ENCODE assay signal across 15 cellular contexts in genomic region chr6:36927691-36928546, GRCh38. TPM values are rescaled to one million over a fixed set of nuclear protein-coding genes. Genes with fewer than 3 reads are reported as not detected.
A peak's percentile ranks its signal among the peaks of the same experiment; 100 is the strongest.
DNase-seq lines count a peak whose midpoint lies in the region; ATAC-seq and TF ChIP-seq lines count a peak whose summit lies in the region.
"Had no signal": no experiment of that assay in that cellular context is flagged by ENCODE, and none has a peak within 500 bp of the region (broad histone marks: within the 10 kb centered on the region; RNA-seq: fewer than 3 reads in every experiment).

No MANE protein-coding gene starts in this region.

- POLR2A ChIA-PET in HEK293 (lab: Yijun Ruan, JAX): no interaction called here

- H3K4me1 Mint-ChIP-seq in brain: peaks cover 29% of the 10 kb centered on the region

- H3K27me3 ChIP-seq in stomach (no peaks in the 10 kb centered on the region), uterus (no peaks in the 10 kb centered on the region)

- TF ChIP-seq CTCF in HEK293 (tag by site-specific recombination; IDR thresholded peaks at IDR 0.05): no peak
- no peak for TF ChIP-seq CTCF in brain (conservative IDR thresholded peaks at IDR 0.05)
- TF ChIP-seq CTCF in stomach (IDR thresholded peaks at IDR 0.05): no peak
- TF ChIP-seq CTCF in uterus (IDR thresholded peaks at IDR 0.05): no peak

- ATAC-seq in HG02588 (IDR thresholded peaks at IDR 0.05; ENCODE audit: unreplicated experiment): no peak

- CTCF ChIA-PET in HEK293 (lab: Yijun Ruan, JAX): interaction anchor here (1.4 to 1.5 kb wide), 2 partner anchors 42 to 90 kb away, joined by 4 read pairs; partner anchors contain the start of gene C6orf89

- intact Hi-C loops in stomach (cut with DNase I; ENCODE audit: low total_unique reads) (no loop called here), uterus (cut with DNase I; ENCODE audit: low total_unique reads) (no loop called here)

- H3K9me3 Mint-ChIP-seq in brain: no peaks in the 10 kb centered on the region
- H3K9me3 Mint-ChIP-seq: CD8-positive, alpha-beta memory T cell had no signal

- H3K27ac Mint-ChIP-seq in brain: peak overlapping the region in 3 of 5 experiments; percentile 19 to 73 (median 41)

- TF ChIP-seq POLR2A in stomach (IDR thresholded peaks at IDR 0.05) (no peak), uterus (IDR thresholded peaks at IDR 0.05) (no peak)

- no peak for TF ChIP-seq EP300 in stomach (IDR thresholded peaks at IDR 0.05)

- H3K9me3 ChIP-seq in HEK293 (ENCODE audit: control insufficient read depth, insufficient read depth, low read depth, low read length): no peaks in the 10 kb centered on the region
- H3K9me3 ChIP-seq in stomach: no peaks in the 10 kb centered on the region
- H3K9me3 ChIP-seq in uterus: no peaks in the 10 kb centered on the region

- H3K36me3 Mint-ChIP-seq in brain: peaks cover 10% of the 10 kb centered on the region

- H3K27ac ChIP-seq in HEK293 (ENCODE audit: extremely low read depth, low read depth, low read length): no peak overlapping the region
- H3K27ac ChIP-seq in stomach: peak overlapping the region in 3 of 5 donors; percentile 22 to 47 (median 30)
- H3K27ac ChIP-seq in uterus: peak overlapping the region in 1 of 2 donors; percentile 18
- H3K27ac ChIP-seq: epithelial cell of prostate, WERI-Rb-1 had no signal

- H3K4me3 ChIP-seq in HEK293 (ENCODE audit: low read depth, low read length) (no peak overlapping the region), stomach (no peak overlapping the region), uterus (no peak overlapping the region)

- H3K4me1 ChIP-seq in HEK293 (ENCODE audit: control insufficient read depth, insufficient read depth, low read length) (peaks cover 4% of the 10 kb centered on the region; the same call in 1 of the 2 replicates), stomach (peaks cover 9 to 30% (median 19%) of the 10 kb centered on the region in 4 donors), uterus (no peaks in the 10 kb centered on the region)

- DNase-seq in iris pigment epithelial cell (ENCODE audit: low read depth): peak; percentile 50
- DNase-seq in stomach: no peak
- no peak for DNase-seq in NCI-H1092 treated with DMSO at 0.1 percent for 48 hours (lab: John Stamatoyannopoulos, UW)
- no peak for DNase-seq in NAMALWA (ENCODE audit: low spot score)
- DNase-seq in uterus: no peak
- DNase-seq: CD8-positive, alpha-beta memory T cell; MM.1S; NCI-H526; stimulated activated CD8-positive, alpha-beta memory T cell treated with anti-CD3 and anti-CD28 coated beads, Interleukin-4, amount 100 ng/mL, for 48 hours had no signal

- no peaks in the 10 kb centered on the region for H3K27me3 Mint-ChIP-seq in brain
- H3K27me3 Mint-ChIP-seq: CD8-positive, alpha-beta memory T cell had no signal

- no peak overlapping the region for H3K4me3 Mint-ChIP-seq in brain
- H3K4me3 Mint-ChIP-seq: CD8-positive, alpha-beta memory T cell had no signal

- H3K36me3 ChIP-seq in HEK293 (ENCODE audit: control insufficient read depth in 2 of 2, insufficient read depth in 1 of 2, low read length in 2 of 2) (peaks cover 0 to 26% of the 10 kb centered on the region in 2 experiments; a peak in 1 of 3 replicates), stomach (peaks cover 17 to 34% (median 29%) of the 10 kb centered on the region in 4 donors), uterus (no peaks in the 10 kb centered on the region)

- WGBS in stomach, 5 donors: 53 to 70% (median 66%) methylated on average over 10 to 13 of the region's 13 CpGs

TF ChIP-seq in HEK293, 187 proteins besides CTCF, POLR2A, EP300 and RAD21:
- TF ChIP-seq PRDM10 (tag by site-specific recombination; IDR thresholded peaks at IDR 0.05): peak; percentile 86
- TF ChIP-seq MYNN (tag by site-specific recombination; IDR thresholded peaks at IDR 0.05; ENCODE audit: borderline replicate concordance): no peak
- TF ChIP-seq ZNF561 (tag by site-specific recombination; IDR thresholded peaks at IDR 0.05; ENCODE audit: borderline replicate concordance): no peak
- no peak for TF ChIP-seq ZNF175 (tag by site-specific recombination; IDR thresholded peaks at IDR 0.05)
- no peak for TF ChIP-seq KLF8 (tag by site-specific recombination; IDR thresholded peaks at IDR 0.05)

RNA-seq across cellular contexts. Expression of gene PI16, which starts 26.6 kb away (rescaled TPM):
- polyA plus RNA-seq in brain (ENCODE audit: insufficient read depth, low read depth, low replicate concordance): 9.0 TPM
- 10 to 100 TPM in 2 of 5 donors, 1 to 10 TPM in 1, not detected in 2; 1.7 to 21.3 (median 10.4) TPM for total RNA-seq in stomach
- polyA plus RNA-seq in stomach: 1 to 10 TPM; 1.2 to 4.3 (median 1.5) TPM
- total RNA-seq in uterus: 10 to 100 TPM in 1 of 4 donors, 1 to 10 TPM in 3; 1.2 to 32.4 (median 6.7) TPM
- polyA plus RNA-seq: neural cell had no signal

RNA-seq across cellular contexts. Expression of gene C6orf89, which starts 42.2 kb away (rescaled TPM):
- polyA plus RNA-seq in brain (ENCODE audit: insufficient read depth, low read depth, low replicate concordance): 72.4 TPM
- total RNA-seq in stomach: 10 to 100 TPM; 14.6 to 47.2 (median 37.9) TPM
- polyA plus RNA-seq in stomach: 10 to 100 TPM in 2 of 3 donors, 1 to 10 TPM in 1; 7.0 to 12.0 (median 11.4) TPM
- 10 to 100 TPM; 21.3 to 67.9 (median 42.6) TPM for total RNA-seq in uterus

RNA-seq across cellular contexts. Expression of gene PPIL1, which starts 53.3 kb away (rescaled TPM):
- 36.9 TPM for polyA plus RNA-seq in brain (ENCODE audit: insufficient read depth, low read depth, low replicate concordance)
- total RNA-seq in stomach: 10 to 100 TPM in 2 of 5 donors, 1 to 10 TPM in 1, under 1 TPM in 1, not detected in 1; 0.87 to 19.6 (median 7.8) TPM
- polyA plus RNA-seq in stomach: 10 to 100 TPM; 17.1 to 33.7 (median 18.4) TPM
- total RNA-seq in uterus: 10 to 100 TPM; 22.8 to 36.0 (median 27.5) TPM

RNA-seq across cellular contexts. Expression of gene MTCH1, which starts 58.1 kb away (rescaled TPM):
- polyA plus RNA-seq in brain (ENCODE audit: insufficient read depth, low read depth, low replicate concordance) (468 TPM), stomach (100 to 1,000 TPM; 110 to 172 (median 122) TPM)
- total RNA-seq in stomach (100 to 1,000 TPM; 123 to 202 (median 189) TPM), uterus (100 to 1,000 TPM; 111 to 172 (median 146) TPM)
